9 cellular contexts compared by ENCODE assay signal in the genomic region with DNA sequence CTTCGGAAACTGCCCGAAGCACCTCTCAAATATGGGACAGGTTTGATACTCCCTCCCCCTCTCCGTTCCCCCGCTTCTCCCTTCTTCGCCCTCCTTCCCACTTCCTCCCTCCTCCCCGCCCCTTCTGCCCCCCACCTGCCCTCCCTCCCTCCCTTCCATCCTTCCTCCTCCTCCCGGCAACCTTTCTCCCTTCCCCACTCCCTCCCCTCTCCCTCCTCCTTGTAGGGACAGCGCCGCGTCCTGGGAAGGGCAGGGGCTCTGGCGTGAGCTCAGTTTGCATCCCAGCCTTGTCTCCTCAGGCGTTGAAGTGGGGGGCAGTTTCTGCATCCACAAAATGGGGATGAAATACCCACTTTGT.
DNase-seq lines count a peak whose midpoint lies in the region; ATAC-seq and TF ChIP-seq lines count a peak whose summit lies in the region.
"Had no signal": no experiment of that assay in that cellular context is flagged by ENCODE, and none has a peak within 500 bp of the region (broad histone marks: within the 10 kb centered on the region; RNA-seq: fewer than 3 reads in every experiment).

No MANE protein-coding gene starts in this region.

- H2AFZ ChIP-seq in SU-DHL-6 (ENCODE audit: low read depth, low read length, severe bottlenecking), result no peak overlapping the region

- no peaks in the 10 kb centered on the region for H3K79me2 ChIP-seq in SU-DHL-6 (ENCODE audit: insufficient read depth, low read length)

- no peaks in the 10 kb centered on the region for H3K9me2 ChIP-seq in SU-DHL-6 (replicated peaks; ENCODE audit: insufficient read depth, low read length)

- no peaks in the 10 kb centered on the region for H4K20me1 ChIP-seq in SU-DHL-6 (ENCODE audit: low read depth, low read length)

- H3K9ac ChIP-seq in SU-DHL-6 (ENCODE audit: low read length) (no peak overlapping the region), iPS-20b (ENCODE audit: low read depth, low read length) (peak overlapping the region; percentile 64; the same call in 1 of the 2 replicates)

- H3K4me3 Mint-ChIP-seq in stimulated activated naive CD8-positive, alpha-beta T cell treated with anti-CD3 and anti-CD28 coated beads, Interleukin-15, Interleukin-2, amounts not matched to agents 100 ng/mL and 50 ng/mL, for 24 hours, result peak overlapping the region; percentile 74

- no peaks in the 10 kb centered on the region for H3K36me3 ChIP-seq in SU-DHL-6 (ENCODE audit: low read length)
- no peaks in the 10 kb centered on the region for H3K36me3 ChIP-seq in iPS-20b (ENCODE audit: insufficient read depth, low read depth, low read length)

- H3K4me1 ChIP-seq in iPS-20b (ENCODE audit: insufficient read depth, low read length), result peaks cover 10% of the 10 kb centered on the region

- H3F3A ChIP-seq in SU-DHL-6 (ENCODE audit: insufficient read depth), result no peaks in the 10 kb centered on the region

- no peaks in the 10 kb centered on the region for H3K27me3 ChIP-seq in SU-DHL-6 (ENCODE audit: low read length)
- peaks cover 27% of the 10 kb centered on the region for H3K27me3 ChIP-seq in iPS-20b (ENCODE audit: insufficient read depth, low read length)

- H3K4me1 Mint-ChIP-seq in stimulated activated naive CD8-positive, alpha-beta T cell treated with anti-CD3 and anti-CD28 coated beads, Interleukin-15, Interleukin-2, amounts not matched to agents 100 ng/mL and 50 ng/mL, for 24 hours (ENCODE audit: low read depth), result peaks cover 32% of the 10 kb centered on the region

- TF ChIP-seq CTCF in SU-DHL-6 (IDR thresholded peaks at IDR 0.05; ENCODE audit: insufficient read depth, low read length, poor library complexity, severe bottlenecking), result no peak

- ATAC-seq in stimulated activated naive CD8-positive, alpha-beta T cell treated with anti-CD3 and anti-CD28 coated beads, Interleukin-15, Interleukin-2, amounts not matched to agents 100 U/mL and 50 U/mL, for 24 hours, result no peak
- no peak for ATAC-seq in GM21381 (IDR thresholded peaks at IDR 0.05; ENCODE audit: unreplicated experiment)
- ATAC-seq in HG02884 (IDR thresholded peaks at IDR 0.05; ENCODE audit: unreplicated experiment), result no peak
- no peak for ATAC-seq in GM21717 (IDR thresholded peaks at IDR 0.05; ENCODE audit: unreplicated experiment)

- peak overlapping the region; percentile 57 for H3K4me2 ChIP-seq in SU-DHL-6 (ENCODE audit: low read depth, low read length, poor library complexity, severe bottlenecking)

- no peak overlapping the region for H3K4me3 ChIP-seq in SU-DHL-6 (ENCODE audit: insufficient read depth, low read length, poor library complexity, severe bottlenecking)
- H3K4me3 ChIP-seq in iPS-20b (ENCODE audit: low read length), result peak overlapping the region; percentile 93

- H3K27ac ChIP-seq in SU-DHL-6 (ENCODE audit: low read depth, low read length) (no peak overlapping the region), iPS-20b (ENCODE audit: low read length) (no peak overlapping the region)

- no peak overlapping the region for H3K27ac Mint-ChIP-seq in stimulated activated naive CD8-positive, alpha-beta T cell treated with anti-CD3 and anti-CD28 coated beads, Interleukin-15, Interleukin-2, amounts not matched to agents 100 ng/mL and 50 ng/mL, for 24 hours

- no peak for DNase-seq in stimulated activated naive CD8-positive, alpha-beta T cell treated with anti-CD3 and anti-CD28 coated beads, Interleukin-15, Interleukin-2, amounts not matched to agents 100 U/mL and 50 U/mL, for 24 hours
- DNase-seq in erythroblast (lab: John Stamatoyannopoulos, UW), result no peak
- DNase-seq: stimulated activated CD8-positive, alpha-beta memory T cell treated with anti-CD3 and anti-CD28 coated beads, Interleukin-4, amount 100 ng/mL, for 48 hours had no signal

- no peaks in the 10 kb centered on the region for H3K9me3 Mint-ChIP-seq in stimulated activated naive CD8-positive, alpha-beta T cell treated with anti-CD3 and anti-CD28 coated beads, Interleukin-15, Interleukin-2, amounts not matched to agents 100 ng/mL and 50 ng/mL, for 24 hours

- H3K9me3 ChIP-seq in SU-DHL-6 (ENCODE audit: insufficient read depth, low read length) (no peaks in the 10 kb centered on the region), iPS-20b (ENCODE audit: insufficient read depth, low read depth, low read length) (no peaks in the 10 kb centered on the region)

- no peaks in the 10 kb centered on the region for H3K36me3 Mint-ChIP-seq in stimulated activated naive CD8-positive, alpha-beta T cell treated with anti-CD3 and anti-CD28 coated beads, Interleukin-15, Interleukin-2, amounts not matched to agents 100 ng/mL and 50 ng/mL, for 24 hours (ENCODE audit: low read depth)

- H3K27me3 Mint-ChIP-seq in stimulated activated naive CD8-positive, alpha-beta T cell treated with anti-CD3 and anti-CD28 coated beads, Interleukin-15, Interleukin-2, amounts not matched to agents 100 ng/mL and 50 ng/mL, for 24 hours, result peaks cover 3% of the 10 kb centered on the region

- no peak for TF ChIP-seq POLR2A in erythroblast (IDR thresholded peaks at IDR 0.05; ENCODE audit: low read length)
